8 cellular contexts compared by ENCODE assay signal in the genomic region with DNA sequence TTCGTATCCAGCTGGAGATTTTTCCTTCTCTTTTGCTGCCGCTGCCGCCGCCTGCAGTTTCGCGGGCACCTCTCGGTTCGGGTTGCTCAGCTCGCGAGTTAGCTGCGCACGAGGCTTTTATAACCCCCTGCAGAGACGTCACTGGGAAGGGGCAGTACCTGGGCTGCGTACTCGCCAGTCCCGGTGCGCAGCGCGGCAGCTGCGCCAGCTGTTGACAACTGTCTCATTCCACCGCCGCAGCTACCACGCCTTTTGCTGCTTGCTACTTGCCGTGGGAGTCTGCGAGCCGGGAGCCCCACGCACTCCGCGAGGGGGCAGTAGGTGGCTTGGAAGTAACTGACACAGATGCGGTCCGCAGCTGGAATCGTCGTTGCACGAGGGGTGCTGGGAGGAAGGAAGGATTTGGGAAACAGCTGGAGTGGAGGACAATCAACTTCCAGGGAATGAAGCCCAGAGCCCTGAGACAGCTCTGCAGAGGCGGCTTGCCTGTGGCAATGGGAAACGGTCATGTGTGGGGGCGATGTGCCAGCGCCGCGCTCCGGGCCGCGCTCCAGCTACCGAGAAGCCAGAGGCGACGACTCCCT. TPM values are rescaled to one million over a fixed set of nuclear protein-coding genes. Genes with fewer than 3 reads are reported as not detected.
DNase-seq lines count a peak whose midpoint lies in the region; ATAC-seq and TF ChIP-seq lines count a peak whose summit lies in the region.

A gene with protein sequence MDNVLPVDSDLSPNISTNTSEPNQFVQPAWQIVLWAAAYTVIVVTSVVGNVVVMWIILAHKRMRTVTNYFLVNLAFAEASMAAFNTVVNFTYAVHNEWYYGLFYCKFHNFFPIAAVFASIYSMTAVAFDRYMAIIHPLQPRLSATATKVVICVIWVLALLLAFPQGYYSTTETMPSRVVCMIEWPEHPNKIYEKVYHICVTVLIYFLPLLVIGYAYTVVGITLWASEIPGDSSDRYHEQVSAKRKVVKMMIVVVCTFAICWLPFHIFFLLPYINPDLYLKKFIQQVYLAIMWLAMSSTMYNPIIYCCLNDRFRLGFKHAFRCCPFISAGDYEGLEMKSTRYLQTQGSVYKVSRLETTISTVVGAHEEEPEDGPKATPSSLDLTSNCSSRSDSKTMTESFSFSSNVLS (minus strand): TSS at position 93 of the 584 bp plus-strand sequence. CDS start 586 bp downstream, outside the sequence.

- DNase-seq in Daoy (ENCODE audit: low read depth) (peak; percentile 72), MM.1S (peak; percentile 85), erythroblast (lab: John Stamatoyannopoulos, UW) (peak; percentile 75 to 80), natural killer cell (no peak)
- peak; percentile 32 for DNase-seq in activated CD8-positive, alpha-beta memory T cell treated with anti-CD3 and anti-CD28 coated beads, Interleukin-2, amount 50 U/mL, for 4 hours

- no peaks in the 10 kb centered on the region for H3K36me3 ChIP-seq in MM.1S (replicated peaks; ENCODE audit: insufficient read depth, low read length)
- no peaks in the 10 kb centered on the region for H3K36me3 ChIP-seq in muscle layer of duodenum (ENCODE audit: control insufficient read depth in 1 of 2, insufficient read depth in 2 of 2, low read length in 2 of 2)

- peak; percentile 67 for ATAC-seq in GM21528 (IDR thresholded peaks at IDR 0.05; ENCODE audit: low FRiP score, unreplicated experiment)
- ATAC-seq in natural killer cell: no peak

- peak; percentile 63 for TF ChIP-seq CTCF in MM.1S (IDR thresholded peaks at IDR 0.05; ENCODE audit: low read length)
- no peak for TF ChIP-seq CTCF in natural killer cell (IDR thresholded peaks at IDR 0.05)

- H3K4me2 ChIP-seq in MM.1S (ENCODE audit: low read depth, low read length): peak within 1 kb of the TSS; percentile 98

- peak within 1 kb of the TSS; percentile 67 for H3K4me3 Mint-ChIP-seq in stimulated activated naive CD8-positive, alpha-beta T cell treated with anti-CD3 and anti-CD28 coated beads, Interleukin-15, Interleukin-2, amounts not matched to agents 100 ng/mL and 50 ng/mL, for 24 hours
- no peak within 1 kb of the TSS for H3K4me3 Mint-ChIP-seq in natural killer cell

- H3K9me3 ChIP-seq in MM.1S (replicated peaks; ENCODE audit: insufficient read depth, low read length) (no peaks in the 10 kb centered on the region), muscle layer of duodenum (ENCODE audit: control insufficient read depth in 1 of 2, low read length in 2 of 2) (no peaks in the 10 kb centered on the region)

- H3K27ac Mint-ChIP-seq in stimulated activated naive CD8-positive, alpha-beta T cell treated with anti-CD3 and anti-CD28 coated beads, Interleukin-15, Interleukin-2, amounts not matched to agents 100 ng/mL and 50 ng/mL, for 24 hours: no peak within 1 kb of the TSS
- H3K27ac Mint-ChIP-seq in natural killer cell: no peak within 1 kb of the TSS

- H3K27ac ChIP-seq in MM.1S (ENCODE audit: low read length) (no peak within 1 kb of the TSS), muscle layer of duodenum (ENCODE audit: low read length) (no peak within 1 kb of the TSS)

- TF ChIP-seq POLR2A in erythroblast (IDR thresholded peaks at IDR 0.05; ENCODE audit: low read length): no peak

- H3K4me3 ChIP-seq in MM.1S (ENCODE audit: low read length) (peak within 1 kb of the TSS; percentile 56), muscle layer of duodenum (ENCODE audit: low read depth in 1 of 2, low read length in 2 of 2) (peak within 1 kb of the TSS; percentile 51 to 71)

- peak within 1 kb of the TSS; percentile 81 for H2AFZ ChIP-seq in MM.1S (ENCODE audit: low read length)

- intact Hi-C loops in natural killer cell (cut with micrococcal nuclease): no loop called here

- no peaks in the 10 kb centered on the region for H3K9me3 Mint-ChIP-seq in stimulated activated naive CD8-positive, alpha-beta T cell treated with anti-CD3 and anti-CD28 coated beads, Interleukin-15, Interleukin-2, amounts not matched to agents 100 ng/mL and 50 ng/mL, for 24 hours
- H3K9me3 Mint-ChIP-seq in natural killer cell: no peaks in the 10 kb centered on the region

- H3K9me2 ChIP-seq in MM.1S (replicated peaks; ENCODE audit: insufficient read depth, low read length): no peaks in the 10 kb centered on the region

- no peaks in the 10 kb centered on the region for H3K27me3 ChIP-seq in MM.1S (replicated peaks; ENCODE audit: insufficient read depth, low read length)
- H3K27me3 ChIP-seq in muscle layer of duodenum (ENCODE audit: low read depth, low read length): peaks cover 23% of the 10 kb centered on the region

- H3K9ac ChIP-seq in MM.1S (ENCODE audit: low read length): peak within 1 kb of the TSS; percentile 21; the same call in 1 of the 2 replicates

- no peaks in the 10 kb centered on the region for H3F3A ChIP-seq in MM.1S (ENCODE audit: insufficient read depth, low read length)

- H3K79me2 ChIP-seq in MM.1S (ENCODE audit: low read length): no peaks in the 10 kb centered on the region

- H3K4me1 ChIP-seq in MM.1S (ENCODE audit: low read length): no peaks in the 10 kb centered on the region
- H3K4me1 ChIP-seq in muscle layer of duodenum (ENCODE audit: control insufficient read depth in 1 of 2, insufficient read depth in 2 of 2, low read length in 2 of 2): peaks cover 0 to 21% of the 10 kb centered on the region in 2 donors

- H4K20me1 ChIP-seq in MM.1S (ENCODE audit: insufficient read depth, low read length): no peaks in the 10 kb centered on the region

- no peaks in the 10 kb centered on the region for H3K36me3 Mint-ChIP-seq in stimulated activated naive CD8-positive, alpha-beta T cell treated with anti-CD3 and anti-CD28 coated beads, Interleukin-15, Interleukin-2, amounts not matched to agents 100 ng/mL and 50 ng/mL, for 24 hours (ENCODE audit: low read depth)
- H3K36me3 Mint-ChIP-seq in natural killer cell: no peaks in the 10 kb centered on the region

- peaks cover 57% of the 10 kb centered on the region for H3K27me3 Mint-ChIP-seq in stimulated activated naive CD8-positive, alpha-beta T cell treated with anti-CD3 and anti-CD28 coated beads, Interleukin-15, Interleukin-2, amounts not matched to agents 100 ng/mL and 50 ng/mL, for 24 hours
- H3K27me3 Mint-ChIP-seq in natural killer cell (ENCODE audit: low read depth in 2 of 2): peaks cover 33 to 45% of the 10 kb centered on the region in 2 donors

- H3K4me1 Mint-ChIP-seq in stimulated activated naive CD8-positive, alpha-beta T cell treated with anti-CD3 and anti-CD28 coated beads, Interleukin-15, Interleukin-2, amounts not matched to agents 100 ng/mL and 50 ng/mL, for 24 hours (ENCODE audit: low read depth): peaks cover 9% of the 10 kb centered on the region
- no peaks in the 10 kb centered on the region for H3K4me1 Mint-ChIP-seq in natural killer cell

RNA-seq across cellular contexts. Expression of the gene that starts here (rescaled TPM):
- total RNA-seq in Daoy (2014; rRNA removed; shearing (Covaris generic)): not detected in 2 replicates
- not detected for total RNA-seq in natural killer cell

Comparison
In these comparisons a context has a peak if more than half of its experiments do, and no peak if none do; other contexts are left out.
1. Peak in DNase-seq in Daoy; RNA of the gene not detected or under 1 TPM.